Comparison of ENCODE assay signal across 12 cellular contexts in genomic region chr7:98286701-98287485, GRCh38. TPM values are rescaled to one million over a fixed set of nuclear protein-coding genes. Genes with fewer than 3 reads are reported as not detected.
DNase-seq lines count a peak whose midpoint lies in the region; ATAC-seq, FAIRE-seq and TF ChIP-seq lines count a peak whose summit lies in the region.
"Had no signal": no experiment of that assay in that cellular context is flagged by ENCODE, and none has a peak within 500 bp of the region (broad histone marks: within the 10 kb centered on the region; RNA-seq: fewer than 3 reads in every experiment).

No MANE protein-coding gene starts in this region.

- no peak overlapping the region for H3K18ac ChIP-seq in H9 (ENCODE audit: insufficient read length, low read depth, low read length)

- H2BK20ac ChIP-seq in H9 (ENCODE audit: low read depth, low read length, poor library complexity, severe bottlenecking) = no peak overlapping the region

- peaks cover 21 to 27% of the 10 kb centered on the region in 2 experiments for H3K36me3 ChIP-seq in keratinocyte (ENCODE audit: control insufficient read depth in 2 of 2, extremely low read depth in 1 of 2, insufficient read depth in 2 of 2, low read length in 2 of 2)
- H3K36me3 ChIP-seq in skeletal muscle tissue (ENCODE audit: control insufficient read depth in 3 of 3, insufficient read depth in 3 of 3, low read length in 3 of 3) = peaks cover 0 to 16% (median 13%) of the 10 kb centered on the region in 3 donors
- H3K36me3 ChIP-seq: ovary had no signal

- dilution Hi-C loops in keratinocyte (cut with MboI; ENCODE audit: extremely low pct_ligation_motif_present, low sequenced_read_pairs) = no loop called here

- H3K27me3 ChIP-seq in H9 (ENCODE audit: insufficient read depth, low read length) (no peaks in the 10 kb centered on the region), keratinocyte (ENCODE audit: control insufficient read depth, extremely low read depth, insufficient read depth, low read length) (no peaks in the 10 kb centered on the region), skeletal muscle tissue (ENCODE audit: control insufficient read depth in 3 of 3, insufficient read depth in 3 of 3, low read length in 3 of 3) (no peaks in the 10 kb centered on the region)
- H3K27me3 ChIP-seq: ovary had no signal

- ATAC-seq in GM18498 (IDR thresholded peaks at IDR 0.05; ENCODE audit: unreplicated experiment) = no peak

- H3K23ac ChIP-seq in H9 (ENCODE audit: insufficient read length, low read depth, low read length) = no peak overlapping the region

- H3K9me3 ChIP-seq in H9 (ENCODE audit: control insufficient read depth, low read depth, low read length) (no peaks in the 10 kb centered on the region), keratinocyte (ENCODE audit: control insufficient read depth, low read depth, low read length) (no peaks in the 10 kb centered on the region), skeletal muscle tissue (ENCODE audit: control insufficient read depth in 3 of 3, low read length in 3 of 3) (no peaks in the 10 kb centered on the region)
- H3K9me3 ChIP-seq: ovary had no signal

- no CpG with 5 or more reads among the region's 21 CpGs for WGBS in H9 (ENCODE audit: extremely low coverage, insufficient read length, low lambda C conversion rate)

- H3K4me1 Mint-ChIP-seq in H9 = peaks cover 33 to 46% of the 10 kb centered on the region in 2 experiments
- peaks cover 36% of the 10 kb centered on the region for H3K4me1 Mint-ChIP-seq in MCF 10A (ENCODE audit: insufficient read depth, unreplicated experiment)
- H3K4me1 Mint-ChIP-seq in activated T-cell treated with anti-CD3 and anti-CD28 coated beads, Interleukin-2, amount 50 U/mL, for 24 hours (ENCODE audit: low read depth) = peaks cover 34% of the 10 kb centered on the region

- peaks cover 2% of the 10 kb centered on the region; the same call in 1 of the 2 replicates for H3K79me2 ChIP-seq in H9 (ENCODE audit: insufficient read depth, low read length)
- H3K79me2 ChIP-seq in keratinocyte (ENCODE audit: control insufficient read depth, insufficient read depth, low read length) = peaks cover 67% of the 10 kb centered on the region

- H3K4me3 ChIP-seq in keratinocyte (ENCODE audit: control insufficient read depth in 2 of 3, extremely low read depth in 1 of 3, insufficient read depth in 2 of 3, low read depth in 1 of 3, low read length in 3 of 3) (peak overlapping the region; percentile 6 to 89 (median 15)), skeletal muscle tissue (ENCODE audit: low read length in 3 of 3) (peak overlapping the region; percentile 79 to 91 (median 89))
- H3K4me3 ChIP-seq: ovary had no signal

- H3K79me1 ChIP-seq in H9 (ENCODE audit: insufficient read depth, low read depth, low read length, poor library complexity, severe bottlenecking) = peaks cover 6% of the 10 kb centered on the region

- H2BK5ac ChIP-seq in H9 (ENCODE audit: insufficient read length, low read length) = no peak overlapping the region

- H3K4me1 ChIP-seq in H9 (ENCODE audit: insufficient read depth, low read length) (no peaks in the 10 kb centered on the region; the same call in 1 of the 2 replicates), keratinocyte (ENCODE audit: control insufficient read depth, extremely low read depth, insufficient read depth, low read length) (peaks cover 52% of the 10 kb centered on the region), skeletal muscle tissue (ENCODE audit: control insufficient read depth in 3 of 3, insufficient read depth in 3 of 3, low read length in 3 of 3) (peaks cover 63 to 78% (median 74%) of the 10 kb centered on the region in 3 donors)

- H4K20me1 ChIP-seq in H9 (ENCODE audit: control insufficient read depth, insufficient read depth, insufficient read length) (no peaks in the 10 kb centered on the region), keratinocyte (ENCODE audit: control insufficient read depth, extremely low read depth, insufficient read depth, low read length) (peaks cover 14% of the 10 kb centered on the region)

- H3K23me2 ChIP-seq in H9 (ENCODE audit: insufficient read length, low read depth, low read length, poor library complexity, severe bottlenecking) = peaks cover 6% of the 10 kb centered on the region

- H3K14ac ChIP-seq in H9 (ENCODE audit: insufficient read depth, low read length) = no peak overlapping the region

- H3K27me3 Mint-ChIP-seq in H9 (ENCODE audit: low read depth) (no peaks in the 10 kb centered on the region), MCF 10A (ENCODE audit: insufficient read depth, unreplicated experiment) (no peaks in the 10 kb centered on the region)
- no peaks in the 10 kb centered on the region for H3K27me3 Mint-ChIP-seq in activated T-cell treated with anti-CD3 and anti-CD28 coated beads, Interleukin-2, amount 50 U/mL, for 24 hours

- TF ChIP-seq CTCF in H9 (conservative IDR thresholded peaks at IDR 0.05) (no peak), MCF 10A (IDR thresholded peaks at IDR 0.05; ENCODE audit: unreplicated experiment) (no peak), keratinocyte (optimal IDR thresholded peaks at IDR 0.05 in 1 of 3, IDR thresholded peaks at IDR 0.05 in 1 of 3, conservative IDR thresholded peaks at IDR 0.05 in 1 of 3; ENCODE audit: extremely low read depth in 1 of 3, insufficient read depth in 2 of 3, low read length in 3 of 3) (no peak)

- CTCF ChIA-PET in MCF 10A (lab: Yijun Ruan, JAX) = interaction anchor here (0.6 to 5.5 kb wide), 11 partner anchors 19 to 1990 kb away, joined by 3 to 33 read pairs (median 3); partner anchors contain the start of gene BAIAP2L1

- H3K9ac ChIP-seq in H9 (ENCODE audit: extremely low read depth, insufficient read length, low read length) (no peak overlapping the region), keratinocyte (ENCODE audit: control insufficient read depth, extremely low read depth, insufficient read depth, low read length) (peak overlapping the region; percentile 78), skeletal muscle tissue (ENCODE audit: low read depth in 1 of 3, low read length in 3 of 3) (peak overlapping the region; percentile 89 to 94 (median 94))

- peak; percentile 41 for DNase-seq in H9
- DNase-seq in MCF 10A (ENCODE audit: unreplicated experiment) = peak; percentile 36
- no peak for DNase-seq in keratinocyte (ENCODE audit: low read depth, low spot score)
- no peak for DNase-seq in activated CD8-positive, alpha-beta memory T cell treated with anti-CD3 and anti-CD28 coated beads, Interleukin-2, amount 50 U/mL, for 4 hours
- DNase-seq in DMS153 (lab: John Stamatoyannopoulos, UW) = no peak
- no peak for DNase-seq in activated T-cell treated with anti-CD3 and anti-CD28 coated beads, Interleukin-2, amount 50 U/mL, for 24 hours
- DNase-seq: activated T-cell treated with anti-CD3 and anti-CD28 coated beads, Interleukin-2, amount 50 U/mL, for 48 hours; NK-92 treated with Interleukin-12 subunit alpha and Interleukin-12 subunit beta, amount 100 ng/mL, for 24 hours; T-helper 9 cell had no signal

- H4K8ac ChIP-seq in H9 (replicated peaks; ENCODE audit: insufficient read length, low read depth, low read length) = no peak overlapping the region

- no peak overlapping the region for H3T11ph ChIP-seq in H9 (ENCODE audit: low read length)

- H3K36me3 Mint-ChIP-seq in H9 (ENCODE audit: insufficient read depth in 1 of 3, low read depth in 3 of 3) = peaks cover 6 to 34% (median 28%) of the 10 kb centered on the region in 3 experiments
- H3K36me3 Mint-ChIP-seq in MCF 10A (ENCODE audit: insufficient read depth, unreplicated experiment) = peaks cover 58% of the 10 kb centered on the region
- peaks cover 46% of the 10 kb centered on the region for H3K36me3 Mint-ChIP-seq in activated T-cell treated with anti-CD3 and anti-CD28 coated beads, Interleukin-2, amount 50 U/mL, for 24 hours (ENCODE audit: low read depth)

- H3K9me1 ChIP-seq in keratinocyte (ENCODE audit: control insufficient read depth, extremely low read depth, insufficient read depth, low read length) = peaks cover 4% of the 10 kb centered on the region

- no peak overlapping the region for H2BK12ac ChIP-seq in H9 (ENCODE audit: insufficient read length, low read depth, low read length)

- POLR2A ChIA-PET in MCF 10A (lab: Yijun Ruan, JAX) = interaction anchor here (0.5 to 6.6 kb wide), 10 partner anchors 7 to 1462 kb away, joined by 3 to 60 read pairs (median 4); partner anchors contain the start of genes BAIAP2L1 and TRRAP

- no peak overlapping the region for H3K56ac ChIP-seq in H9 (ENCODE audit: insufficient read length, low read depth, low read length)

- H2AFZ ChIP-seq in H9 (ENCODE audit: low read length) (no peak overlapping the region), keratinocyte (ENCODE audit: control insufficient read depth, low read length) (no peak overlapping the region)

- no peak overlapping the region for H2BK15ac ChIP-seq in H9 (ENCODE audit: low read depth, low read length)

- BruUV-seq in MCF 10A (replicated peaks; lab: Mats Ljungman, UMichigan) = no TSS peak

- no peak overlapping the region for H4K5ac ChIP-seq in H9 (ENCODE audit: insufficient read length, low read depth, low read length)

- 0 out of 5 replicates have a peak overlapping the region, but pooled peaks of 1 of the 2 experiments have one; percentile 7 for H3K4me3 Mint-ChIP-seq in H9
- H3K4me3 Mint-ChIP-seq in MCF 10A (ENCODE audit: unreplicated experiment) = peak overlapping the region; percentile 64
- H3K4me3 Mint-ChIP-seq in activated T-cell treated with anti-CD3 and anti-CD28 coated beads, Interleukin-2, amount 50 U/mL, for 24 hours = no peak overlapping the region

- no peak overlapping the region for H3K4me2 ChIP-seq in H9 (ENCODE audit: insufficient read depth, insufficient read length, low read length)
- H3K4me2 ChIP-seq in keratinocyte (ENCODE audit: control insufficient read depth, extremely low read depth, insufficient read depth, low read depth, low read length) = peak overlapping the region; percentile 96

- H3K27ac ChIP-seq in H9 (ENCODE audit: insufficient read length, low read depth, low read length) = no peak overlapping the region
- H3K27ac ChIP-seq in keratinocyte (ENCODE audit: control insufficient read depth, insufficient read depth, low read length) = peak overlapping the region; percentile 78
- peak overlapping the region; percentile 96 for H3K27ac ChIP-seq in skeletal muscle tissue (ENCODE audit: low read depth, low read length)
- H3K27ac ChIP-seq: ovary had no signal

- H4K91ac ChIP-seq in H9 (ENCODE audit: insufficient read length, low read depth, low read length) = no peak overlapping the region

- no peak overlapping the region for H2AK5ac ChIP-seq in H9 (ENCODE audit: insufficient read length, low read length)

- no peak for FAIRE-seq in keratinocyte (lab: Jason Lieb, UNC)

- no peak overlapping the region for H2BK120ac ChIP-seq in H9 (ENCODE audit: low read depth, low read length, poor library complexity, severe bottlenecking)

- H3K27ac Mint-ChIP-seq in H9 (peak overlapping the region; percentile 34 to 95 (median 86); a peak in 2 of 7 replicates), MCF 10A (ENCODE audit: low read depth, unreplicated experiment) (peak overlapping the region; percentile 89)
- H3K27ac Mint-ChIP-seq in activated T-cell treated with anti-CD3 and anti-CD28 coated beads, Interleukin-2, amount 50 U/mL, for 24 hours = no peak overlapping the region

- intact Hi-C loops in MCF 10A (cut with micrococcal nuclease) = loop anchor here (10.0 kb wide), 1 partner anchor 558 kb away; no protein-coding TSS in a partner anchor

- H3K9me3 Mint-ChIP-seq in H9 (no peaks in the 10 kb centered on the region), MCF 10A (ENCODE audit: unreplicated experiment) (no peaks in the 10 kb centered on the region)
- no peaks in the 10 kb centered on the region for H3K9me3 Mint-ChIP-seq in activated T-cell treated with anti-CD3 and anti-CD28 coated beads, Interleukin-2, amount 50 U/mL, for 24 hours

- H3K4ac ChIP-seq in H9 (ENCODE audit: low read depth, low read length) = no peak overlapping the region

RNA-seq across cellular contexts. Expression of gene BRI3, which starts 5.4 kb away (rescaled TPM):
- total RNA-seq in H9 (2021) (99.7 and 102 TPM in 2 replicates), MCF 10A (2022) (154 and 246 TPM in 2 replicates), skeletal muscle tissue (34.4 TPM)
- 95.6 to 133 TPM (median 121 TPM) in 3 replicates for polyA plus RNA-seq in keratinocyte
- 50.8 TPM for polyA plus RNA-seq in keratinocyte (2011; ENCODE audit: low read depth)
- 177 and 183 TPM in 2 replicates for polyA plus RNA-seq in keratinocyte (2011; cell fraction: cytosol; rRNA removed)
- polyA plus RNA-seq in keratinocyte (2011; cell fraction: nucleus; rRNA removed) = 50.9 and 52.2 TPM in 2 replicates
- 138 and 210 TPM in 2 replicates for polyA plus RNA-seq in keratinocyte (2012; ENCODE audit: low replicate concordance)
- 62.0 to 92.3 TPM (median 86.3 TPM) in 3 replicates for polyA minus RNA-seq in keratinocyte
- 107 TPM for polyA minus RNA-seq in keratinocyte (2011; cell fraction: cytosol; rRNA and poly(A)+ RNA removed)
- 23.4 and 25.8 TPM in 2 replicates for polyA minus RNA-seq in keratinocyte (2011; cell fraction: nucleus; rRNA and poly(A)+ RNA removed)

RNA-seq across cellular contexts. Expression of gene TECPR1, which starts 34.9 kb away (rescaled TPM):
- 13.9 and 15.6 TPM in 2 replicates for total RNA-seq in H9 (2021)
- 15.4 and 21.1 TPM in 2 replicates for total RNA-seq in MCF 10A (2022)
- 1.5 to 3.7 TPM (median 2.4 TPM) in 3 replicates for polyA plus RNA-seq in keratinocyte
- polyA plus RNA-seq in keratinocyte (2011; ENCODE audit: low read depth) = 7.4 TPM
- 1.3 and 2.9 TPM in 2 replicates for polyA plus RNA-seq in keratinocyte (2011; cell fraction: cytosol; rRNA removed)
- polyA plus RNA-seq in keratinocyte (2011; cell fraction: nucleus; rRNA removed) = 6.6 and 10.0 TPM in 2 replicates
- polyA plus RNA-seq in keratinocyte (2012; ENCODE audit: low replicate concordance) = 4.7 and 6.3 TPM in 2 replicates
- 2.4 to 11.8 TPM (median 5.0 TPM) in 3 replicates for polyA minus RNA-seq in keratinocyte
- polyA minus RNA-seq in keratinocyte (2011; cell fraction: cytosol; rRNA and poly(A)+ RNA removed) = 9.0 TPM
- polyA minus RNA-seq in keratinocyte (2011; cell fraction: nucleus; rRNA and poly(A)+ RNA removed) = 7.8 and 8.5 TPM in 2 replicates
- 15.1 TPM for total RNA-seq in skeletal muscle tissue

Comparison
In these comparisons a context has a peak if more than half of its experiments do, and no peak if none do; other contexts are left out.
1. DNase-seq: peak in H9 (single experiment) and MCF 10A (single experiment); none in keratinocyte (single experiment), activated CD8-positive, alpha-beta memory T cell treated with anti-CD3 and anti-CD28 coated beads, Interleukin-2, amount 50 U/mL, for 4 hours (single experiment), DMS153 (single experiment) and activated T-cell treated with anti-CD3 and anti-CD28 coated beads, Interleukin-2, amount 50 U/mL, for 24 hours (single experiment).